8 cellular contexts compared by ENCODE assay signal in genomic region chr16:27315333-27316037, GRCh38. TPM values are rescaled to one million over a fixed set of nuclear protein-coding genes. Genes with fewer than 3 reads are reported as not detected.
A peak's percentile ranks its signal among the peaks of the same experiment; 100 is the strongest.
DNase-seq lines count a peak whose midpoint lies in the region; ATAC-seq and TF ChIP-seq lines count a peak whose summit lies in the region.

No MANE protein-coding gene starts in this region.

- H3K27ac Mint-ChIP-seq in immature natural killer cell = peak overlapping the region; percentile 88 to 99 (median 91)

- CTCF ChIA-PET in RWPE1 (lab: Yijun Ruan, JAX) = interaction anchor here (0.7 to 0.9 kb wide), 2 partner anchors 13 to 81 kb away, joined by 3 read pairs; no protein-coding TSS in a partner anchor

- peak overlapping the region; percentile 92 to 97 (median 95) for H3K4me3 Mint-ChIP-seq in immature natural killer cell

- peaks cover 54 to 56% of the 10 kb centered on the region in 2 donors for H3K4me1 Mint-ChIP-seq in immature natural killer cell

- ATAC-seq in GM21619 (IDR thresholded peaks at IDR 0.05; ENCODE audit: unreplicated experiment) = no peak

- H3K27me3 Mint-ChIP-seq in immature natural killer cell (ENCODE audit: low read depth in 3 of 3) = peaks cover 5 to 15% (median 7%) of the 10 kb centered on the region in 3 donors

- no peak for TF ChIP-seq CTCF in RWPE1 (conservative IDR thresholded peaks at IDR 0.05; ENCODE audit: low read depth)

- DNase-seq in ELR (ENCODE audit: low read depth) (peak; percentile 88), RWPE1 (ENCODE audit: low spot score) (peak; percentile 93), amniotic epithelial cell (ENCODE audit: low read depth) (peak; percentile 95), immature natural killer cell (peak in 1 of 3 donors; percentile 24), NCI-H526 treated with DMSO at 0.1 percent for 48 hours (lab: John Stamatoyannopoulos, UW) (no peak), UCSD-AML1 (lab: John Stamatoyannopoulos, UW; ENCODE audit: unreplicated experiment) (no peak)
- peak; percentile 79 for DNase-seq in stimulated activated CD4-positive, alpha-beta T cell treated with anti-CD3 and anti-CD28 coated beads, Interleukin-1b, Interleukin-23, amount 100 ng/mL, for 48 hours

- no peaks in the 10 kb centered on the region for H3K9me3 Mint-ChIP-seq in immature natural killer cell

- no peaks in the 10 kb centered on the region for H3K36me3 Mint-ChIP-seq in immature natural killer cell

- POLR2A ChIA-PET in RWPE1 (lab: Yijun Ruan, JAX; ENCODE audit: low non-redundant PET) = interaction anchor here (1.2 kb wide), 1 partner anchor 71 kb away, joined by 3 read pairs; no protein-coding TSS in a partner anchor

- H3K27ac ChIP-seq in RWPE1 = peak overlapping the region; percentile 97

RNA-seq across cellular contexts. Expression of gene IL4R, which starts 1.7 kb away (rescaled TPM):
- 10 to 100 TPM; 15.7 to 38.7 (median 20.1) TPM for polyA plus RNA-seq in immature natural killer cell

RNA-seq across cellular contexts. Expression of gene NSMCE1, which starts 46.9 kb away (rescaled TPM):
- 100 to 1,000 TPM; 133 to 162 (median 148) TPM for polyA plus RNA-seq in immature natural killer cell

Comparison
In these comparisons a context has a peak if more than half of its experiments do, and no peak if none do; other contexts are left out.
1. DNase-seq: peak in ELR (single experiment), RWPE1 (single experiment), amniotic epithelial cell (single experiment) and stimulated activated CD4-positive, alpha-beta T cell treated with anti-CD3 and anti-CD28 coated beads, Interleukin-1b, Interleukin-23, amount 100 ng/mL, for 48 hours (single experiment); none in NCI-H526 treated with DMSO at 0.1 percent for 48 hours (single experiment) and UCSD-AML1 (single experiment).